Comparison of ENCODE assay signal across 10 cellular contexts in genomic region chr20:53935353-53936084, GRCh38.
DNase-seq lines count a peak whose midpoint lies in the region; ATAC-seq and TF ChIP-seq lines count a peak whose summit lies in the region.
"Had no signal": no experiment of that assay in that cellular context is flagged by ENCODE, and none has a peak within 500 bp of the region (broad histone marks: within the 10 kb centered on the region; RNA-seq: fewer than 3 reads in every experiment).

No MANE protein-coding gene starts in this region.

- no peaks in the 10 kb centered on the region for H4K20me1 ChIP-seq in neural progenitor cell (ENCODE audit: low read depth)

- H3K27ac ChIP-seq in CD4-positive, alpha-beta T cell (ENCODE audit: low read depth, low read length): no peak overlapping the region
- peak overlapping the region; percentile 41 for H3K27ac ChIP-seq in KOPT-K1 (ENCODE audit: low read depth, low read length, poor library complexity, severe bottlenecking)
- peak overlapping the region; percentile 51 to 75 for H3K27ac ChIP-seq in ascending aorta
- no peak overlapping the region for H3K27ac ChIP-seq in neural progenitor cell

- H3K4me2 ChIP-seq in neural progenitor cell: no peak overlapping the region

- H3K27me3 Mint-ChIP-seq in CD4-positive, alpha-beta T cell: no peaks in the 10 kb centered on the region
- H3K27me3 Mint-ChIP-seq in neural progenitor cell (ENCODE audit: insufficient read depth, low read depth): no peaks in the 10 kb centered on the region

- no peak overlapping the region for H3K9ac ChIP-seq in neural progenitor cell

- H3K4me1 ChIP-seq in ascending aorta (peaks cover 0 to 13% of the 10 kb centered on the region in 2 donors), neural progenitor cell (peaks cover 27% of the 10 kb centered on the region)

- peak overlapping the region; percentile 74 for H2AFZ ChIP-seq in neural progenitor cell (replicated peaks)

- H3K4me1 Mint-ChIP-seq in CD4-positive, alpha-beta T cell (ENCODE audit: low read depth): peaks cover 55% of the 10 kb centered on the region
- peaks cover 33% of the 10 kb centered on the region for H3K4me1 Mint-ChIP-seq in neural progenitor cell

- POLR2A ChIA-PET in CD4-positive, alpha-beta T cell (lab: Charles Lee): interaction anchor here (0.9 to 2.4 kb wide), 8 partner anchors 18 to 356 kb away, joined by 3 to 12 read pairs (median 4); no protein-coding TSS in a partner anchor

- H3K36me3 ChIP-seq in KOPT-K1 (ENCODE audit: insufficient read depth, low read length) (no peaks in the 10 kb centered on the region), ascending aorta (no peaks in the 10 kb centered on the region), neural progenitor cell (no peaks in the 10 kb centered on the region)

- DNase-seq in CD4-positive, alpha-beta T cell: no peak
- DNase-seq in ascending aorta (ENCODE audit: low spot score in 2 of 2) (no peak), neural progenitor cell (ENCODE audit: low spot score) (no peak), HCEC 1CT (no peak), NCI-H1417 (lab: John Stamatoyannopoulos, UW) (no peak)
- DNase-seq: NCI-H146, posterior cingulate gyrus had no signal

- no peak for TF ChIP-seq CTCF in CD4-positive, alpha-beta T cell (IDR thresholded peaks at IDR 0.05)
- no peak for TF ChIP-seq CTCF in ascending aorta (IDR thresholded peaks at IDR 0.05)
- no peak for TF ChIP-seq CTCF in neural progenitor cell (IDR thresholded peaks at IDR 0.05)

- no peaks in the 10 kb centered on the region for H3K79me2 ChIP-seq in neural progenitor cell (ENCODE audit: low read depth)

- H3K4me3 Mint-ChIP-seq in CD4-positive, alpha-beta T cell: peak overlapping the region; percentile 75
- no peak overlapping the region for H3K4me3 Mint-ChIP-seq in neural progenitor cell

- intact Hi-C loops in CD4-positive, alpha-beta T cell (cut with DNase I, micrococcal nuclease): no loop called here
- intact Hi-C loops in ascending aorta (cut with DNase I): loop anchor here (5.0 kb wide), 1 partner anchor 127 kb away; no protein-coding TSS in a partner anchor

- H3K9me3 ChIP-seq in CD4-positive, alpha-beta T cell (ENCODE audit: control insufficient read depth, low read length): no peaks in the 10 kb centered on the region
- no peaks in the 10 kb centered on the region for H3K9me3 ChIP-seq in KOPT-K1 (ENCODE audit: insufficient read depth, low read length, poor library complexity, severe bottlenecking)
- H3K9me3 ChIP-seq in ascending aorta: no peaks in the 10 kb centered on the region
- H3K9me3 ChIP-seq in neural progenitor cell (ENCODE audit: low read depth): no peaks in the 10 kb centered on the region

- CTCF ChIA-PET in CD4-positive, alpha-beta T cell (lab: Charles Lee): interaction anchor here (1.0 to 3.6 kb wide), 3 partner anchors 12 to 23 kb away, joined by 3 to 15 read pairs (median 4); no protein-coding TSS in a partner anchor

- H3K9me3 Mint-ChIP-seq in CD4-positive, alpha-beta T cell: no peaks in the 10 kb centered on the region
- no peaks in the 10 kb centered on the region for H3K9me3 Mint-ChIP-seq in neural progenitor cell

- H3K27me3 ChIP-seq in CD4-positive, alpha-beta T cell (ENCODE audit: control insufficient read depth, insufficient read depth, low read length): no peaks in the 10 kb centered on the region
- H3K27me3 ChIP-seq in ascending aorta (no peaks in the 10 kb centered on the region), neural progenitor cell (no peaks in the 10 kb centered on the region)

- H3K36me3 Mint-ChIP-seq in CD4-positive, alpha-beta T cell (ENCODE audit: low read depth): no peaks in the 10 kb centered on the region
- no peaks in the 10 kb centered on the region for H3K36me3 Mint-ChIP-seq in neural progenitor cell

- peaks cover 13% of the 10 kb centered on the region for H3F3A ChIP-seq in neural progenitor cell (ENCODE audit: low read depth)

- H3K27ac Mint-ChIP-seq in CD4-positive, alpha-beta T cell: peak overlapping the region; percentile 79
- H3K27ac Mint-ChIP-seq in neural progenitor cell: peak overlapping the region; percentile 62

- ATAC-seq in CD4-positive, alpha-beta T cell (ENCODE audit: poor library complexity): no peak
- ATAC-seq in HG03521 (IDR thresholded peaks at IDR 0.05; ENCODE audit: unreplicated experiment) (no peak), HG03342 (IDR thresholded peaks at IDR 0.05; ENCODE audit: unreplicated experiment) (no peak)

- H3K4me3 ChIP-seq in ascending aorta (no peak overlapping the region), neural progenitor cell (no peak overlapping the region)

Comparison
In these comparisons a context has a peak if more than half of its experiments do, and no peak if none do; other contexts are left out.
1. H3K27ac ChIP-seq: peak in KOPT-K1 (single experiment) and ascending aorta (2 of 2); none in CD4-positive, alpha-beta T cell (single experiment) and neural progenitor cell (single experiment).